In the genomic region with DNA sequence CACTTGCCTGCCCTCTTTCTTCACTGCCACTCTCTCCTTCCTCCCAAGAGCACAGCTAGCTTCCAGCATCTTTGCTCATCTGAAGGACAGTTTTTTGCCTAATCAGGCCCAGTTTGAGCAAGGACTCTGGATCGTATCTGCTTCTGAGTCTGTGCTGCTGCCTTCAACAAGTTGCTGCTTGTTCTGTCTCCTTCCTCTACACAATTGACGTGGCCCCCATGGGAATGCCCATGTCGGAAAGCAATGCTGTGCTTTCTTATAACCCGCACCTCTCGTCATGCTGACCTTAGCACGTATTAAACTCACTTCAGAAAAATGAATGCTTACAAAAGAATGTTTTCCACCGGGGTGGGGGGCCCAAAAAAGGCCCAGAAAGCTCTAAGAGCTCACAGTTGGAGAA, we compare ENCODE assay signal across 20 cellular contexts.
"Had no signal": no experiment of that assay in that cellular context is flagged by ENCODE, and none has a peak within 500 bp of the region (broad histone marks: within the 10 kb centered on the region; RNA-seq: fewer than 3 reads in every experiment).

No MANE protein-coding gene starts in this region.

- H3K36me3 Mint-ChIP-seq: activated CD8-positive, alpha-beta memory T cell treated with anti-CD3 and anti-CD28 coated beads, Interleukin-2, amount 10 ng/mL, durations not matched to agents 7 days and 5 days; type B pancreatic cell had no signal

- H3K36me3 ChIP-seq: cardiac muscle cell, right lobe of liver had no signal

- H3K27me3 ChIP-seq: cardiac muscle cell, right lobe of liver had no signal

- H3K27ac ChIP-seq: cardiac muscle cell, right lobe of liver, skin epidermis had no signal

- H3K27ac Mint-ChIP-seq: activated CD8-positive, alpha-beta memory T cell treated with anti-CD3 and anti-CD28 coated beads, Interleukin-2, amount 10 ng/mL, durations not matched to agents 7 days and 5 days; activated CD8-positive, alpha-beta T cell treated with anti-CD3 and anti-CD28 coated beads for 36 hours; activated naive CD8-positive, alpha-beta T cell treated with anti-CD3 and anti-CD28 coated beads, Interleukin-2, amount 50 U/mL, for 24 hours; nephron progenitor cell; stimulated activated naive B cell treated with anti-CD40 and anti-IgM and Interleukin-4, amounts not matched to agents 10 μg/mL and 1 μg/mL and 100 μg/mL, for 72 hours; type B pancreatic cell had no signal

- ATAC-seq: activated CD8-positive, alpha-beta memory T cell treated with anti-CD3 and anti-CD28 coated beads, Interleukin-2, amount 10 ng/mL, durations not matched to agents 7 days and 5 days; activated CD8-positive, alpha-beta T cell treated with anti-CD3 and anti-CD28 coated beads for 36 hours; activated naive CD8-positive, alpha-beta T cell treated with anti-CD3 and anti-CD28 coated beads, Interleukin-2, amount 50 U/mL, for 24 hours; left colon; mucosa of descending colon; right lobe of liver had no signal

- H3K9me3 ChIP-seq: mucosa of descending colon, right lobe of liver had no signal

- DNase-seq: activated CD4-positive, alpha-beta T cell treated with anti-CD3 and anti-CD28 coated beads for 48 hours; activated CD8-positive, alpha-beta memory T cell treated with anti-CD3 and anti-CD28 coated beads, Interleukin-2, amount 10 ng/mL, durations not matched to agents 7 days and 5 days; activated CD8-positive, alpha-beta T cell treated with anti-CD3 and anti-CD28 coated beads for 36 hours; activated gamma-delta T cell; activated naive CD4-positive, alpha-beta T cell treated with anti-CD3 and anti-CD28 coated beads, Interleukin-2, amount 50 U/mL, for 16 hours; activated naive CD8-positive, alpha-beta T cell treated with anti-CD3 and anti-CD28 coated beads, Interleukin-2, amount 50 U/mL, for 24 hours; activated T-cell treated with anti-CD3 and anti-CD28 coated beads for 4 hours; cortex of kidney; left colon; mesenchymal stem cell; mucosa of descending colon; nephron progenitor cell; posterior cingulate gyrus; right lobe of liver; stimulated activated CD4-positive, alpha-beta T cell treated with anti-CD3 and anti-CD28 coated beads, Interleukin-2, amount 100 ng/mL, for 24 hours; stimulated activated naive B cell treated with anti-CD40 and anti-IgM and Interleukin-4, amounts not matched to agents 10 μg/mL and 1 μg/mL and 100 μg/mL, for 72 hours; T1000 had no signal

- H3K9me3 Mint-ChIP-seq: activated CD8-positive, alpha-beta T cell treated with anti-CD3 and anti-CD28 coated beads for 36 hours; activated naive CD8-positive, alpha-beta T cell treated with anti-CD3 and anti-CD28 coated beads, Interleukin-2, amount 50 U/mL, for 24 hours; nephron progenitor cell; stimulated activated naive B cell treated with anti-CD40 and anti-IgM and Interleukin-4, amounts not matched to agents 10 μg/mL and 1 μg/mL and 100 μg/mL, for 72 hours; type B pancreatic cell had no signal

- H3K4me3 ChIP-seq: cardiac muscle cell, mucosa of descending colon, right lobe of liver, skin epidermis had no signal

- H3K4me3 Mint-ChIP-seq: activated CD8-positive, alpha-beta memory T cell treated with anti-CD3 and anti-CD28 coated beads, Interleukin-2, amount 10 ng/mL, durations not matched to agents 7 days and 5 days; activated CD8-positive, alpha-beta T cell treated with anti-CD3 and anti-CD28 coated beads for 36 hours; activated naive CD8-positive, alpha-beta T cell treated with anti-CD3 and anti-CD28 coated beads, Interleukin-2, amount 50 U/mL, for 24 hours; nephron progenitor cell; stimulated activated naive B cell treated with anti-CD40 and anti-IgM and Interleukin-4, amounts not matched to agents 10 μg/mL and 1 μg/mL and 100 μg/mL, for 72 hours; type B pancreatic cell had no signal
